Comparison of ENCODE assay signal across 10 cellular contexts in genomic region chr11:2092956-2093412, GRCh38. TPM values are rescaled to one million over a fixed set of nuclear protein-coding genes. Genes with fewer than 3 reads are reported as not detected.
DNase-seq lines count a peak whose midpoint lies in the region; ATAC-seq and TF ChIP-seq lines count a peak whose summit lies in the region.
"Had no signal": no experiment of that assay in that cellular context is flagged by ENCODE, and none has a peak within 500 bp of the region (broad histone marks: within the 10 kb centered on the region; RNA-seq: fewer than 3 reads in every experiment).

No MANE protein-coding gene starts in this region.

- H3K9me3 ChIP-seq in right atrium auricular region = no peaks in the 10 kb centered on the region

- TF ChIP-seq CTCF in right atrium auricular region (IDR thresholded peaks at IDR 0.05) = no peak

- no peaks in the 10 kb centered on the region for H3K36me3 Mint-ChIP-seq in activated T-helper 17 cell treated with anti-CD3 and anti-CD28 coated beads, Interleukin-2, amount 50 U/mL, for 72 hours (ENCODE audit: low read depth)
- H3K36me3 Mint-ChIP-seq: activated naive CD8-positive, alpha-beta T cell had no signal

- H3K4me1 ChIP-seq in right atrium auricular region = peaks cover 0 to 44% of the 10 kb centered on the region in 2 donors

- peak; percentile 86 for DNase-seq in DMS153 (lab: John Stamatoyannopoulos, UW)
- DNase-seq in NCI-H2107 treated with DMSO at 0.1 percent for 48 hours (lab: John Stamatoyannopoulos, UW; ENCODE audit: unreplicated experiment) = peak; percentile 78
- no peak for DNase-seq in right atrium auricular region (ENCODE audit: low spot score)
- DNase-seq in stimulated activated CD8-positive, alpha-beta memory T cell treated with anti-CD3 and anti-CD28 coated beads, Interleukin-4, amount 100 ng/mL, for 1 hour (ENCODE audit: low read depth in 2 of 2, low spot score in 1 of 2) = peak; percentile 25 to 38
- no peak for DNase-seq in ecto neural progenitor cell (ENCODE audit: low spot score)
- DNase-seq in KG1 (lab: John Stamatoyannopoulos, UW) = no peak

- peaks cover 7% of the 10 kb centered on the region for H3K27me3 Mint-ChIP-seq in activated T-helper 17 cell treated with anti-CD3 and anti-CD28 coated beads, Interleukin-2, amount 50 U/mL, for 72 hours

- H3K9me3 Mint-ChIP-seq in activated T-helper 17 cell treated with anti-CD3 and anti-CD28 coated beads, Interleukin-2, amount 50 U/mL, for 72 hours = no peaks in the 10 kb centered on the region

- peak overlapping the region; percentile 31 for H3K27ac Mint-ChIP-seq in activated T-helper 17 cell treated with anti-CD3 and anti-CD28 coated beads, Interleukin-2, amount 50 U/mL, for 72 hours
- H3K27ac Mint-ChIP-seq: activated naive CD8-positive, alpha-beta T cell had no signal

- peak; percentile 63 for ATAC-seq in activated T-helper 17 cell treated with anti-CD3 and anti-CD28 coated beads, Interleukin-2, amount 50 U/mL, for 72 hours (replicated peaks)
- ATAC-seq in GM21423 (IDR thresholded peaks at IDR 0.05; ENCODE audit: unreplicated experiment) = no peak

- peak overlapping the region; percentile 18 for H3K4me3 Mint-ChIP-seq in activated T-helper 17 cell treated with anti-CD3 and anti-CD28 coated beads, Interleukin-2, amount 50 U/mL, for 72 hours
- H3K4me3 Mint-ChIP-seq: activated naive CD8-positive, alpha-beta T cell had no signal

- H3K36me3 ChIP-seq in right atrium auricular region = no peaks in the 10 kb centered on the region

- peaks cover 11% of the 10 kb centered on the region for H3K4me1 Mint-ChIP-seq in activated T-helper 17 cell treated with anti-CD3 and anti-CD28 coated beads, Interleukin-2, amount 50 U/mL, for 72 hours

- no peak overlapping the region for H3K4me3 ChIP-seq in right atrium auricular region
- H3K4me3 ChIP-seq: skin epidermis had no signal

- peak overlapping the region; percentile 38 to 70 for H3K27ac ChIP-seq in right atrium auricular region

- H3K27me3 ChIP-seq in right atrium auricular region = no peaks in the 10 kb centered on the region

RNA-seq across cellular contexts. Expression of gene IGF2, which starts 46.2 kb away (rescaled TPM):
- 100 to 1,000 TPM in 1 of 2 donors, 1 to 10 TPM in 1; 7.4 to 287 TPM for total RNA-seq in activated T-helper 17 cell treated with anti-CD3 and anti-CD28 coated beads, Interleukin-2, amount 50 U/mL, for 72 hours
- total RNA-seq in right atrium auricular region = 10 to 100 TPM; 43.2 to 61.9 TPM

Comparison
In these comparisons a context has a peak if more than half of its experiments do, and no peak if none do; other contexts are left out.
1. DNase-seq: peak in DMS153 (single experiment), NCI-H2107 treated with DMSO at 0.1 percent for 48 hours (single experiment) and stimulated activated CD8-positive, alpha-beta memory T cell treated with anti-CD3 and anti-CD28 coated beads, Interleukin-4, amount 100 ng/mL, for 1 hour (2 of 2); none in right atrium auricular region (single experiment), ecto neural progenitor cell (single experiment) and KG1 (single experiment).